In genomic region chr3:49017978-49018706, GRCh38 we compare ENCODE assay signal across 1 cellular context.
TF ChIP-seq lines count a peak whose summit lies in the region.

Gene DALRD3, minus strand, starts transcription at chr3:49018580. Its CDS starts 16 bp downstream, at chr3:49018564.

TF ChIP-seq in GM12878, 131 proteins besides CTCF, POLR2A, EP300 and RAD21 (continued from another document and continues in another):
- TF ChIP-seq REST (IDR thresholded peaks at IDR 0.05; ENCODE audit: low read depth, low read length) (no peak), CEBPZ (IDR thresholded peaks at IDR 0.05; ENCODE audit: low read depth, low read length) (no peak), MEF2B (IDR thresholded peaks at IDR 0.05; ENCODE audit: partially characterized antibody, poor library complexity, severe bottlenecking) (peak; percentile 51), SPI1 (IDR thresholded peaks at IDR 0.05; ENCODE audit: borderline replicate concordance, insufficient read depth, low read depth, low read length) (no peak), ZNF274 (IDR thresholded peaks at IDR 0.05; ENCODE audit: insufficient read depth, insufficient read length) (no peak), E4F1 (IDR thresholded peaks at IDR 0.05; ENCODE audit: borderline replicate concordance, partially characterized antibody) (peak; percentile 53), EGR1 (IDR thresholded peaks at IDR 0.05; ENCODE audit: borderline replicate concordance in 1 of 2, low read depth in 2 of 2, low read length in 2 of 2) (peak in 1 of 2 experiments; percentile 11; a peak in 1 of 3 replicates), MAX (IDR thresholded peaks at IDR 0.05; ENCODE audit: low read depth, low read length) (no peak), CREB1 (IDR thresholded peaks at IDR 0.05; ENCODE audit: low read depth) (no peak), SUPT20H (IDR thresholded peaks at IDR 0.05; ENCODE audit: borderline replicate concordance, control insufficient read depth, low read depth, low read length) (no peak), RFX5 (IDR thresholded peaks at IDR 0.05; ENCODE audit: low read depth, low read length) (no peak), MLLT1 (IDR thresholded peaks at IDR 0.05) (no peak), SIN3A (IDR thresholded peaks at IDR 0.05; ENCODE audit: low read depth, low read length) (peak; percentile 80; the same call in 1 of the 2 replicates), PAX5 (IDR thresholded peaks at IDR 0.05; ENCODE audit: borderline replicate concordance, low read depth, low read length) (0 out of 2 replicates have a peak, but pooled peaks have one; percentile 5), SIX5 (IDR thresholded peaks at IDR 0.05; ENCODE audit: low read depth, low read length, severe bottlenecking) (no peak), YBX1 (IDR thresholded peaks at IDR 0.05) (no peak), IRF5 (IDR thresholded peaks at IDR 0.05; ENCODE audit: borderline replicate concordance) (no peak), KAT2A (conservative IDR thresholded peaks at IDR 0.05; ENCODE audit: control insufficient read depth, low read depth, low read length) (no peak), LARP7 (IDR thresholded peaks at IDR 0.05) (no peak; the same call in 1 of the 2 replicates), MTA2 (IDR thresholded peaks at IDR 0.05; ENCODE audit: low read depth) (no peak), CHD1 (IDR thresholded peaks at IDR 0.05; ENCODE audit: low read depth, low read length) (no peak), STAT3 (IDR thresholded peaks at IDR 0.05; ENCODE audit: low read depth, low read length) (no peak), IRF3 (IDR thresholded peaks at IDR 0.05) (no peak), HSF1 (IDR thresholded peaks at IDR 0.05; ENCODE audit: low read depth, low read length) (0 out of 2 replicates have a peak, but pooled peaks have one; percentile 14), STAT1 (conservative IDR thresholded peaks at IDR 0.05) (no peak), MYB (IDR thresholded peaks at IDR 0.05; ENCODE audit: borderline replicate concordance, low read depth, low read length) (no peak), HDAC6 (IDR thresholded peaks at IDR 0.05; ENCODE audit: unreplicated experiment) (no peak), FOXM1 (IDR thresholded peaks at IDR 0.05; ENCODE audit: low read depth, low read length) (no peak), WRNIP1 (IDR thresholded peaks at IDR 0.05; ENCODE audit: borderline replicate concordance, low read depth, low read length) (no peak), SREBF1 (IDR thresholded peaks at IDR 0.05; ENCODE audit: low read length) (no peak), FOXK2 (IDR thresholded peaks at IDR 0.05) (no peak), E2F4 (IDR thresholded peaks at IDR 0.05; ENCODE audit: low read depth, low read length) (no peak), ZNF687 (IDR thresholded peaks at IDR 0.05) (0 out of 2 replicates have a peak, but pooled peaks have one; percentile 30), NR2C2 (IDR thresholded peaks at IDR 0.05; ENCODE audit: borderline replicate concordance, control insufficient read depth, insufficient read length, low read depth) (no peak), EED (IDR thresholded peaks at IDR 0.05; ENCODE audit: low read depth) (no peak), NBN (IDR thresholded peaks at IDR 0.05) (no peak), EZH2 (IDR thresholded peaks at IDR 0.05; ENCODE audit: borderline replicate concordance, control insufficient read depth, low read depth, low read length) (no peak), ZNF384 (IDR thresholded peaks at IDR 0.05; ENCODE audit: borderline replicate concordance, low read depth, low read length) (no peak), NFIC (IDR thresholded peaks at IDR 0.05; ENCODE audit: low read depth, low read length) (no peak)
